ENCODE assay signal across 15 cellular contexts in the genomic region with DNA sequence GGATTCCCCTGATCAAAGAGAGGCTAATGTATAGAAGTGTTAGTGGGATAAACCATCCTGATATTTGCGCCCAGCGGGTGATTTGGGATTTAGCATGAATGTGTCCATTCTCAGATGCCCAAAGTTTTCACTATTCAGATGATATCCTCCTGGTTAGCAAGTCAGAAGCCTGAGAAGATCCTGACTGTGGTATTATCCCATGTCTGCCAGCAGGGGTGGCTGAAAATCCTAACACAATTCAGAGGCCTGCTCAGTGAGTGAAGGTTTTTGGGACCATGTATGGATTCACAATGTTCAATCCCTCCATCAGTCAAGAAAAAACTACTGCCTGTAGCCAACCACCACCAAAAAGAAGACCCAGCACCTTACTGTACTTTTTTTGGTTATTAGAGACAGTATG. TPM values are rescaled to one million over a fixed set of nuclear protein-coding genes. Genes with fewer than 3 reads are reported as not detected.
DNase-seq lines count a peak whose midpoint lies in the region; ATAC-seq, FAIRE-seq and TF ChIP-seq lines count a peak whose summit lies in the region.
"Had no signal": no experiment of that assay in that cellular context is flagged by ENCODE, and none has a peak within 500 bp of the region (broad histone marks: within the 10 kb centered on the region; RNA-seq: fewer than 3 reads in every experiment).

No MANE protein-coding gene starts in this region.

- TF ChIP-seq EP300 in GM12878 (IDR thresholded peaks at IDR 0.05; ENCODE audit: borderline replicate concordance in 1 of 2, control insufficient read depth in 1 of 2, low read depth in 2 of 2, low read length in 2 of 2): no peak

- H3K4me3 Mint-ChIP-seq in activated T-cell treated with anti-CD3 and anti-CD28 coated beads, Interleukin-2, amount 50 U/mL, for 72 hours: peak overlapping the region in 1 of 2 donors; percentile 75
- no peak overlapping the region for H3K4me3 Mint-ChIP-seq in activated T-cell treated with anti-CD3 and anti-CD28 coated beads, Interleukin-2, amount 50 U/mL, for 4 hours
- no peak overlapping the region for H3K4me3 Mint-ChIP-seq in progenitor cell of endocrine pancreas (ENCODE audit: low read depth)
- H3K4me3 Mint-ChIP-seq: activated CD4-positive, alpha-beta T cell treated with anti-CD3 and anti-CD28 coated beads, Interleukin-2, amount 10 ng/mL, durations not matched to agents 7 days and 5 days; mesothelial cell of epicardium had no signal

- CTCF ChIA-PET in GM12878 (lab: Yijun Ruan, JAX) (interaction anchor here (0.6 kb wide), 1 partner anchor 181 kb away, joined by 3 read pairs; no protein-coding TSS in a partner anchor), GM10248 (lab: Yijun Ruan, JAX) (no interaction called here)

- TF ChIP-seq CTCF in KMS-11 (conservative IDR thresholded peaks at IDR 0.05; ENCODE audit: low read depth, low read length) (0 out of 2 replicates have a peak, but pooled peaks have one; percentile 29), GM12878 (IDR thresholded peaks at IDR 0.05 in 2 of 3, conservative IDR thresholded peaks at IDR 0.05 in 1 of 3; ENCODE audit: control insufficient read depth in 2 of 3, extremely low read depth in 1 of 3, insufficient read depth in 1 of 3, low read depth in 3 of 3, low read length in 3 of 3) (peak in 2 of 3 experiments; percentile 5 to 20; a peak in 1 of 6 replicates), progenitor cell of endocrine pancreas (IDR thresholded peaks at IDR 0.05; ENCODE audit: unreplicated experiment) (peak; percentile 29), GM10248 (IDR thresholded peaks at IDR 0.05; ENCODE audit: control extremely low read depth, extremely low read depth, low read depth, missing control alignments) (no peak)

- no peak for TF ChIP-seq POLR2A in GM12878 (IDR thresholded peaks at IDR 0.05; ENCODE audit: low read depth, low read length)

- H4K20me1 ChIP-seq in KMS-11 (ENCODE audit: insufficient read depth) (no peaks in the 10 kb centered on the region), GM12878 (ENCODE audit: control insufficient read depth, insufficient read depth) (no peaks in the 10 kb centered on the region)

- peaks cover 0 to 2% of the 10 kb centered on the region in 2 donors for H3K36me3 Mint-ChIP-seq in activated T-cell treated with anti-CD3 and anti-CD28 coated beads, Interleukin-2, amount 50 U/mL, for 72 hours (ENCODE audit: insufficient read depth in 2 of 2)
- H3K36me3 Mint-ChIP-seq in activated T-cell treated with anti-CD3 and anti-CD28 coated beads, Interleukin-2, amount 50 U/mL, for 4 hours (ENCODE audit: insufficient read depth): no peaks in the 10 kb centered on the region
- H3K36me3 Mint-ChIP-seq in progenitor cell of endocrine pancreas (ENCODE audit: insufficient read depth): no peaks in the 10 kb centered on the region
- H3K36me3 Mint-ChIP-seq: mesothelial cell of epicardium had no signal

- intact Hi-C loops in GM12878 (cut with micrococcal nuclease; ENCODE audit: unreplicated experiment): no loop called here

- RAD21 ChIA-PET in GM12878 (lab: Charles Lee; ENCODE audit: unreplicated experiment): no interaction called here

- in situ Hi-C loops in GM12878 (cut with MboI): no loop called here

- H2AFZ ChIP-seq in KMS-11 (ENCODE audit: low read depth) (no peak overlapping the region), GM12878 (ENCODE audit: control insufficient read depth, low read depth, low read length) (no peak overlapping the region)

- H3K27ac ChIP-seq in KMS-11 (no peak overlapping the region), GM12878 (ENCODE audit: control insufficient read depth, insufficient read depth) (no peak overlapping the region)
- H3K27ac ChIP-seq: adrenal gland, thyroid gland had no signal

- WGBS in GM12878 (ENCODE audit: insufficient coverage, insufficient replicate concordance, low lambda C conversion rate, missing lambda C conversion rate): 100% methylated on average over 2 of the region's 2 CpGs

- H3K9me3 ChIP-seq in GM12878 (replicated peaks; ENCODE audit: control insufficient read depth, insufficient read depth, low read length): no peaks in the 10 kb centered on the region
- H3K9me3 ChIP-seq: adrenal gland, thyroid gland had no signal

- SMC1A ChIA-PET in GM12878 (lab: Charles Lee; ENCODE audit: uncharacterized antibody, unreplicated experiment): interaction anchor here (0.6 kb wide), 2 partner anchors 240 to 484 kb away, joined by 3 read pairs; no protein-coding TSS in a partner anchor

- H3K4me1 ChIP-seq in KMS-11 (ENCODE audit: low read depth, poor library complexity, severe bottlenecking) (no peaks in the 10 kb centered on the region), GM12878 (ENCODE audit: control insufficient read depth, insufficient read depth, low read length) (no peaks in the 10 kb centered on the region)
- H3K4me1 ChIP-seq: thyroid gland had no signal

- no peak for TF ChIP-seq RAD21 in GM12878 (IDR thresholded peaks at IDR 0.05; ENCODE audit: insufficient read depth, low read depth, low read length)

- H3K27me3 ChIP-seq in KMS-11 (ENCODE audit: insufficient read depth, low read depth) (no peaks in the 10 kb centered on the region), GM12878 (replicated peaks in 1 of 2; ENCODE audit: control insufficient read depth in 2 of 2, insufficient read depth in 2 of 2, low read length in 1 of 2) (no peaks in the 10 kb centered on the region)
- H3K27me3 ChIP-seq: adrenal gland, thyroid gland had no signal

- H3K27ac Mint-ChIP-seq in activated T-cell treated with anti-CD3 and anti-CD28 coated beads, Interleukin-2, amount 50 U/mL, for 72 hours: peak overlapping the region; percentile 80
- H3K27ac Mint-ChIP-seq in progenitor cell of endocrine pancreas: no peak overlapping the region
- H3K27ac Mint-ChIP-seq: mesothelial cell of epicardium had no signal

- H3K9ac ChIP-seq in KMS-11 (no peak overlapping the region), GM12878 (ENCODE audit: control insufficient read depth, insufficient read depth, low read length) (no peak overlapping the region)

- no peak for FAIRE-seq in GM12878 (lab: Jason Lieb, UNC)

- H3K79me2 ChIP-seq in KMS-11 (ENCODE audit: insufficient read depth, low read depth) (no peaks in the 10 kb centered on the region), GM12878 (ENCODE audit: control insufficient read depth, insufficient read depth, low read length) (no peaks in the 10 kb centered on the region)

- H3K4me3 ChIP-seq in KMS-11 (IDR thresholded peaks at IDR 0.05; ENCODE audit: insufficient read depth, low read depth, low read length): no peak overlapping the region
- no peak overlapping the region for H3K4me3 ChIP-seq in GM12878
- H3K4me3 ChIP-seq: adrenal gland, thyroid gland had no signal

- no TSS peak for BruUV-seq in GM12878 (replicated peaks; lab: Mats Ljungman, UMichigan)

- H3K4me1 Mint-ChIP-seq in activated T-cell treated with anti-CD3 and anti-CD28 coated beads, Interleukin-2, amount 50 U/mL, for 72 hours (ENCODE audit: low read depth): peaks cover 13% of the 10 kb centered on the region
- H3K4me1 Mint-ChIP-seq in activated T-cell treated with anti-CD3 and anti-CD28 coated beads, Interleukin-2, amount 50 U/mL, for 4 hours (ENCODE audit: low read depth): peaks cover 18% of the 10 kb centered on the region
- peaks cover 11% of the 10 kb centered on the region for H3K4me1 Mint-ChIP-seq in progenitor cell of endocrine pancreas (ENCODE audit: low read depth)

- H3K36me3 ChIP-seq in KMS-11 (ENCODE audit: insufficient read depth) (no peaks in the 10 kb centered on the region), GM12878 (ENCODE audit: control insufficient read depth in 2 of 2, insufficient read depth in 2 of 2, low read length in 1 of 2) (no peaks in the 10 kb centered on the region)
- H3K36me3 ChIP-seq: adrenal gland, thyroid gland had no signal

- peaks cover 4% of the 10 kb centered on the region for H3K27me3 Mint-ChIP-seq in activated T-cell treated with anti-CD3 and anti-CD28 coated beads, Interleukin-2, amount 50 U/mL, for 72 hours (ENCODE audit: low read depth)
- H3K27me3 Mint-ChIP-seq in activated T-cell treated with anti-CD3 and anti-CD28 coated beads, Interleukin-2, amount 50 U/mL, for 4 hours (ENCODE audit: low read depth): no peaks in the 10 kb centered on the region
- H3K27me3 Mint-ChIP-seq in progenitor cell of endocrine pancreas: no peaks in the 10 kb centered on the region
- H3K27me3 Mint-ChIP-seq: activated CD4-positive, alpha-beta T cell treated with anti-CD3 and anti-CD28 coated beads, Interleukin-2, amount 10 ng/mL, durations not matched to agents 7 days and 5 days had no signal

- no peak overlapping the region for H3K4me2 ChIP-seq in KMS-11
- no peak overlapping the region for H3K4me2 ChIP-seq in GM12878 (ENCODE audit: control insufficient read depth, insufficient read depth)

- ATAC-seq in activated T-cell treated with anti-CD3 and anti-CD28 coated beads, Interleukin-2, amount 50 U/mL, for 72 hours (replicated peaks in 1 of 2): no peak
- no peak for ATAC-seq in activated T-cell treated with anti-CD3 and anti-CD28 coated beads, Interleukin-2, amount 50 U/mL, for 4 hours
- ATAC-seq in GM12878: peak; percentile 48; the same call in 2 of the 3 replicates

- no peak for DNase-seq in activated T-cell treated with anti-CD3 and anti-CD28 coated beads, Interleukin-2, amount 50 U/mL, for 72 hours
- DNase-seq in activated T-cell treated with anti-CD3 and anti-CD28 coated beads, Interleukin-2, amount 50 U/mL, for 4 hours: no peak
- DNase-seq in GM12878 (ENCODE audit: low read depth, low spot score) (no peak), progenitor cell of endocrine pancreas (ENCODE audit: low spot score, unreplicated experiment) (no peak), AG08396 (ENCODE audit: low spot score) (no peak), GM10248 (ENCODE audit: extremely low spot score) (no peak)
- DNase-seq in activated effector memory CD4-positive, alpha-beta T cell treated with anti-CD3 and anti-CD28 coated beads, Interleukin-2, amount 50 U/mL, for 16 hours: no peak
- DNase-seq: AML-193, hippocampal formation, thyroid gland had no signal

- peaks cover 0 to 3% of the 10 kb centered on the region in 2 donors for H3K9me3 Mint-ChIP-seq in activated T-cell treated with anti-CD3 and anti-CD28 coated beads, Interleukin-2, amount 50 U/mL, for 72 hours
- H3K9me3 Mint-ChIP-seq in activated T-cell treated with anti-CD3 and anti-CD28 coated beads, Interleukin-2, amount 50 U/mL, for 4 hours: no peaks in the 10 kb centered on the region
- H3K9me3 Mint-ChIP-seq in progenitor cell of endocrine pancreas (ENCODE audit: low read depth): peaks cover 7% of the 10 kb centered on the region

- POLR2A ChIA-PET in GM12878 (lab: Charles Lee) (no interaction called here), GM10248 (lab: Yijun Ruan, JAX) (no interaction called here)

RNA-seq across cellular contexts. Expression of a gene that starts 34.1 kb away (rescaled TPM):
- not detected for total RNA-seq in activated T-cell treated with anti-CD3 and anti-CD28 coated beads, Interleukin-2, amount 50 U/mL, for 72 hours
- not detected for total RNA-seq in activated T-cell treated with anti-CD3 and anti-CD28 coated beads, Interleukin-2, amount 50 U/mL, for 4 hours
- total RNA-seq in GM12878 (2013; cell fraction: nucleolus; rRNA removed): not detected in 2 replicates
- total RNA-seq in GM12878 (2014; rRNA removed): not detected in 2 replicates
- not detected in 2 replicates for total RNA-seq in GM12878 (2014; rRNA removed; fragmentation: Illumina TruSeq; extraction: Trizol)
- total RNA-seq in GM12878 (2021): not detected in 2 replicates
- not detected for polyA plus RNA-seq in GM12878 (2011; ENCODE audit: low read depth)
- not detected in 2 replicates for polyA plus RNA-seq in GM12878 (2011; rRNA removed)
- polyA plus RNA-seq in GM12878 (2011; cell fraction: cytosol; rRNA removed): not detected in 2 replicates
- polyA plus RNA-seq in GM12878 (2011; cell fraction: nucleus; rRNA removed): not detected in 2 replicates
- polyA plus RNA-seq in GM12878 (2012): not detected in 2 replicates
- not detected in 2 replicates for polyA plus RNA-seq in GM12878 (2014; fragmentation: Illumina TruSeq; extraction: Trizol)
- polyA plus RNA-seq in GM12878 (2014; fragmentation: Nextera tagmentation; extraction: Ambion mirVana): not detected
- polyA plus RNA-seq in GM12878 (2014; rRNA removed): not detected in 2 replicates
- not detected for polyA plus RNA-seq in GM12878 (2016; fragmentation: Nextera tagmentation; extraction: Ambion mirVana)
- not detected in 2 replicates for polyA minus RNA-seq in GM12878 (2011; rRNA and poly(A)+ RNA removed)
- polyA minus RNA-seq in GM12878 (2011; cell fraction: cytosol; rRNA and poly(A)+ RNA removed): not detected in 2 replicates
- polyA minus RNA-seq in GM12878 (2011; cell fraction: nucleus; rRNA and poly(A)+ RNA removed): not detected in 2 replicates
- total RNA-seq in progenitor cell of endocrine pancreas: not detected in 2 replicates
- total RNA-seq: activated CD4-positive, alpha-beta T cell treated with anti-CD3 and anti-CD28 coated beads, Interleukin-2, amount 10 ng/mL, durations not matched to agents 7 days and 5 days; adrenal gland; mesothelial cell of epicardium; renal cortical epithelial cell; thyroid gland had no signal
- polyA plus RNA-seq: adrenal gland had no signal
